In genomic region chr19:38210458-38210987, GRCh38 we compare ENCODE assay signal across 8 cellular contexts. TPM values are rescaled to one million over a fixed set of nuclear protein-coding genes. Genes with fewer than 3 reads are reported as not detected.
A peak's percentile ranks its signal among the peaks of the same experiment; 100 is the strongest.
DNase-seq lines count a peak whose midpoint lies in the region; ATAC-seq, FAIRE-seq and TF ChIP-seq lines count a peak whose summit lies in the region.

No MANE protein-coding gene starts in this region.

- H3K36me3 ChIP-seq in endothelial cell of umbilical vein (ENCODE audit: control insufficient read depth in 2 of 2, extremely low read depth in 1 of 2, insufficient read depth in 2 of 2, low read length in 2 of 2) (no peaks in the 10 kb centered on the region), mucosa of stomach (ENCODE audit: control insufficient read depth, insufficient read depth, low read length) (no peaks in the 10 kb centered on the region)

- TF ChIP-seq POLR2A in endothelial cell of umbilical vein (IDR thresholded peaks at IDR 0.05; ENCODE audit: low read depth, low read length) = no peak

- H3K4me2 ChIP-seq in endothelial cell of umbilical vein (ENCODE audit: insufficient read depth, low read length) = no peak overlapping the region

- H3K4me3 Mint-ChIP-seq in activated naive CD4-positive, alpha-beta T cell treated with anti-CD3 and anti-CD28 coated beads, Interleukin-2, amount 10 ng/mL, durations not matched to agents 7 days and 5 days = no peak overlapping the region

- dilution Hi-C loops in endothelial cell of umbilical vein (cut with MboI; ENCODE audit: extremely low pct_ligation_motif_present, low sequenced_read_pairs) = no loop called here

- peaks cover 20% of the 10 kb centered on the region for H3K4me1 Mint-ChIP-seq in activated naive CD4-positive, alpha-beta T cell treated with anti-CD3 and anti-CD28 coated beads, Interleukin-2, amount 10 ng/mL, durations not matched to agents 7 days and 5 days

- H3K9me3 ChIP-seq in endothelial cell of umbilical vein (replicated peaks; ENCODE audit: control insufficient read depth, insufficient read depth, low read length) = no peaks in the 10 kb centered on the region
- H3K9me3 ChIP-seq in mucosa of stomach (ENCODE audit: control insufficient read depth, low read length) = peaks cover 3% of the 10 kb centered on the region

- ATAC-seq in Right ventricle myocardium inferior = peak; percentile 72
- ATAC-seq in HG02973 (IDR thresholded peaks at IDR 0.05; ENCODE audit: unreplicated experiment) = no peak
- no peak for ATAC-seq in GM18873 (IDR thresholded peaks at IDR 0.05; ENCODE audit: low FRiP score, unreplicated experiment)

- no peak for TF ChIP-seq CTCF in endothelial cell of umbilical vein (IDR thresholded peaks at IDR 0.05; ENCODE audit: extremely low read depth in 1 of 2, insufficient read depth in 1 of 2, low read depth in 1 of 2, low read length in 2 of 2)

- H2AFZ ChIP-seq in endothelial cell of umbilical vein (ENCODE audit: low read depth, low read length) = no peak overlapping the region

- H3K27me3 Mint-ChIP-seq in activated naive CD4-positive, alpha-beta T cell treated with anti-CD3 and anti-CD28 coated beads, Interleukin-2, amount 10 ng/mL, durations not matched to agents 7 days and 5 days = peaks cover 77% of the 10 kb centered on the region

- no peak overlapping the region for H3K27ac Mint-ChIP-seq in activated naive CD4-positive, alpha-beta T cell treated with anti-CD3 and anti-CD28 coated beads, Interleukin-2, amount 10 ng/mL, durations not matched to agents 7 days and 5 days

- no peak for FAIRE-seq in endothelial cell of umbilical vein (lab: Jason Lieb, UNC)

- no peaks in the 10 kb centered on the region for H3K79me2 ChIP-seq in endothelial cell of umbilical vein (ENCODE audit: control insufficient read depth, insufficient read depth, low read length)

- H3K27ac ChIP-seq in endothelial cell of umbilical vein (ENCODE audit: insufficient read depth, low read depth, low read length) = no peak overlapping the region

- peak; percentile 79 for DNase-seq in Right ventricle myocardium inferior (ENCODE audit: missing footprints)
- DNase-seq in cardiac septum (ENCODE audit: low spot score) = no peak
- no peak for DNase-seq in endothelial cell of umbilical vein (ENCODE audit: low read depth, low spot score)
- DNase-seq in activated gamma-delta T cell (lab: John Stamatoyannopoulos, UW) = no peak
- no peak for DNase-seq in activated naive CD4-positive, alpha-beta T cell treated with anti-CD3 and anti-CD28 coated beads, Interleukin-2, amount 10 ng/mL, durations not matched to agents 7 days and 5 days

- H3K36me3 Mint-ChIP-seq in activated naive CD4-positive, alpha-beta T cell treated with anti-CD3 and anti-CD28 coated beads, Interleukin-2, amount 10 ng/mL, durations not matched to agents 7 days and 5 days = peaks cover 2% of the 10 kb centered on the region

- H3K4me1 ChIP-seq in endothelial cell of umbilical vein (ENCODE audit: control insufficient read depth, extremely low read depth, insufficient read depth, low read length) (peaks cover 11% of the 10 kb centered on the region), mucosa of stomach (ENCODE audit: control insufficient read depth, insufficient read depth, low read length) (peaks cover 13% of the 10 kb centered on the region)

- H4K20me1 ChIP-seq in endothelial cell of umbilical vein (replicated peaks; ENCODE audit: control insufficient read depth, extremely low read depth, insufficient read depth, low read length) = no peaks in the 10 kb centered on the region

- H3K27me3 ChIP-seq in endothelial cell of umbilical vein (ENCODE audit: control insufficient read depth in 2 of 2, insufficient read depth in 2 of 2, low read length in 2 of 2) (peaks cover 12 to 23% of the 10 kb centered on the region in 2 experiments), mucosa of stomach (ENCODE audit: control insufficient read depth, insufficient read depth, low read length) (peaks cover 36% of the 10 kb centered on the region)

- no TSS peak for BruUV-seq in endothelial cell of umbilical vein (replicated peaks; lab: Mats Ljungman, UMichigan)

- H3K4me3 ChIP-seq in endothelial cell of umbilical vein (replicated peaks in 1 of 3; ENCODE audit: insufficient read depth in 1 of 3, low read depth in 1 of 3, low read length in 3 of 3) (no peak overlapping the region), mucosa of stomach (ENCODE audit: low read length) (no peak overlapping the region)

- H3K9ac ChIP-seq in endothelial cell of umbilical vein (replicated peaks; ENCODE audit: extremely low read depth, insufficient read depth, low read length) (no peak overlapping the region), mucosa of stomach (ENCODE audit: low read length) (peak overlapping the region; percentile 28)

- POLR2A ChIA-PET in endothelial cell of umbilical vein (lab: Charles Lee) = no interaction called here

- no peaks in the 10 kb centered on the region for H3K9me1 ChIP-seq in endothelial cell of umbilical vein (replicated peaks; ENCODE audit: control insufficient read depth, extremely low read depth, insufficient read depth, low read length)

- intact Hi-C loops in Right ventricle myocardium inferior (cut with DNase I) (no loop called here), cardiac septum (cut with DNase I) (no loop called here), endothelial cell of umbilical vein (cut with micrococcal nuclease) (loop anchor here (5.0 kb wide), 1 partner anchor 68 kb away; no protein-coding TSS in a partner anchor)

- CTCF ChIA-PET in endothelial cell of umbilical vein (lab: Charles Lee) = interaction anchor here (1.5 kb wide), 1 partner anchor 308 kb away, joined by 8 read pairs; no protein-coding TSS in a partner anchor
- CTCF ChIA-PET in activated naive CD4-positive, alpha-beta T cell treated with anti-CD3 and anti-CD28 coated beads, Interleukin-2, amount 10 ng/mL, durations not matched to agents 7 days and 5 days (lab: Charles Lee) = no interaction called here

- no peaks in the 10 kb centered on the region for H3K9me3 Mint-ChIP-seq in activated naive CD4-positive, alpha-beta T cell treated with anti-CD3 and anti-CD28 coated beads, Interleukin-2, amount 10 ng/mL, durations not matched to agents 7 days and 5 days

TF ChIP-seq in endothelial cell of umbilical vein, 7 proteins besides CTCF, POLR2A, EP300 and RAD21:
- TF ChIP-seq POLR2AphosphoS5 (IDR thresholded peaks at IDR 0.05; ENCODE audit: insufficient read depth, low read depth, low read length) (no peak), EZH2 (IDR thresholded peaks at IDR 0.05; ENCODE audit: borderline replicate concordance, low read depth, low read length, severe bottlenecking) (peak; percentile 83)
TF ChIP-seq in endothelial cell of umbilical vein: peak in this region for 1.

RNA-seq across cellular contexts. Expression of gene DPF1, which starts 13.5 kb away (rescaled TPM):
- total RNA-seq in Right ventricle myocardium inferior (0.11 TPM), cardiac septum (0.51 TPM), endothelial cell of umbilical vein (3.9 and 5.0 TPM in 2 replicates)
- 1.6 and 2.0 TPM in 2 replicates for polyA plus RNA-seq in endothelial cell of umbilical vein
- polyA plus RNA-seq in endothelial cell of umbilical vein (2011; cell fraction: cytosol; rRNA removed) = 1.4 and 1.7 TPM in 2 replicates
- polyA plus RNA-seq in endothelial cell of umbilical vein (2011; cell fraction: nucleus; rRNA removed) = 2.0 and 3.5 TPM in 2 replicates
- polyA plus RNA-seq in endothelial cell of umbilical vein (2012) = 1.1 and 2.0 TPM in 2 replicates
- 0.42 and 1.2 TPM in 2 replicates for polyA minus RNA-seq in endothelial cell of umbilical vein
- 0.82 TPM for polyA minus RNA-seq in endothelial cell of umbilical vein (2011; cell fraction: cytosol; rRNA and poly(A)+ RNA removed)
- 0.82 and 0.87 TPM in 2 replicates for polyA minus RNA-seq in endothelial cell of umbilical vein (2011; cell fraction: nucleus; rRNA and poly(A)+ RNA removed)

RNA-seq across cellular contexts. Expression of gene PPP1R14A, which starts 45.7 kb away (rescaled TPM):
- total RNA-seq in Right ventricle myocardium inferior (35.9 TPM), cardiac septum (23.9 TPM), endothelial cell of umbilical vein (5.3 and 16.3 TPM in 2 replicates)
- polyA plus RNA-seq in endothelial cell of umbilical vein = 3.0 and 5.9 TPM in 2 replicates
- 2.0 and 2.7 TPM in 2 replicates for polyA plus RNA-seq in endothelial cell of umbilical vein (2011; cell fraction: cytosol; rRNA removed)
- polyA plus RNA-seq in endothelial cell of umbilical vein (2011; cell fraction: nucleus; rRNA removed) = 1.0 and 1.3 TPM in 2 replicates
- polyA plus RNA-seq in endothelial cell of umbilical vein (2012) = 0.88 and 1.4 TPM in 2 replicates
- polyA minus RNA-seq in endothelial cell of umbilical vein = 0.64 and 1.3 TPM in 2 replicates
- polyA minus RNA-seq in endothelial cell of umbilical vein (2011; cell fraction: cytosol; rRNA and poly(A)+ RNA removed) = not detected
- polyA minus RNA-seq in endothelial cell of umbilical vein (2011; cell fraction: nucleus; rRNA and poly(A)+ RNA removed) = not detected in 2 replicates

RNA-seq across cellular contexts. Expression of gene SPINT2, which starts 53.9 kb away (rescaled TPM):
- 9.1 TPM for total RNA-seq in Right ventricle myocardium inferior
- 17.3 TPM for total RNA-seq in cardiac septum
- total RNA-seq in endothelial cell of umbilical vein = 20.1 and 46.6 TPM in 2 replicates
- 23.9 and 28.9 TPM in 2 replicates for polyA plus RNA-seq in endothelial cell of umbilical vein
- polyA plus RNA-seq in endothelial cell of umbilical vein (2011; cell fraction: cytosol; rRNA removed) = 14.4 and 20.2 TPM in 2 replicates
- 6.2 and 9.5 TPM in 2 replicates for polyA plus RNA-seq in endothelial cell of umbilical vein (2011; cell fraction: nucleus; rRNA removed)
- polyA plus RNA-seq in endothelial cell of umbilical vein (2012) = 1.2 and 2.5 TPM in 2 replicates
- 9.6 and 13.0 TPM in 2 replicates for polyA minus RNA-seq in endothelial cell of umbilical vein
- 4.6 TPM for polyA minus RNA-seq in endothelial cell of umbilical vein (2011; cell fraction: cytosol; rRNA and poly(A)+ RNA removed)
- polyA minus RNA-seq in endothelial cell of umbilical vein (2011; cell fraction: nucleus; rRNA and poly(A)+ RNA removed) = 1.3 and 2.5 TPM in 2 replicates
